ENCODE assay signal across 8 cellular contexts in genomic region chr19:13764101-13764807, GRCh38.
DNase-seq lines count a peak whose midpoint lies in the region; ATAC-seq and TF ChIP-seq lines count a peak whose summit lies in the region.

TSS of gene MRI1 (plus strand) at chr19:13764522. CDS start at chr19:13764589, 67 bp downstream.

- no peaks in the 10 kb centered on the region for H3K9me3 ChIP-seq in BLaER1 treated with 17β-estradiol and CSF1 and Interleukin-3, amounts not matched to agents 10 nM and 100 nM (replicated peaks in 1 of 11)

- TF ChIP-seq CTCF in WI38 (IDR thresholded peaks at IDR 0.05; ENCODE audit: low read depth, low read length) = no peak
- no peak for TF ChIP-seq CTCF in cardiac fibroblast (IDR thresholded peaks at IDR 0.05; ENCODE audit: low read depth, low read length)

- H3K36me3 ChIP-seq in BLaER1 treated with 17β-estradiol and CSF1 and Interleukin-3, amounts not matched to agents 10 nM and 100 nM = peaks cover 49 to 61% (median 53%) of the 10 kb centered on the region in 11 experiments

- ATAC-seq in GM21619 (IDR thresholded peaks at IDR 0.05; ENCODE audit: unreplicated experiment) (peak; percentile 69), GM19467 (IDR thresholded peaks at IDR 0.05; ENCODE audit: unreplicated experiment) (no peak)

- DNase-seq in NCI-H2107 (lab: John Stamatoyannopoulos, UW) (peak; percentile 35), cardiac fibroblast (ENCODE audit: low read depth in 2 of 2) (peak; percentile 66 to 67), iPS-NIHi7 (ENCODE audit: extremely low spot score) (peak; percentile 78)

- peaks cover 11 to 24% (median 17%) of the 10 kb centered on the region in 10 experiments; a peak in 19 of 20 replicates for H3K4me1 ChIP-seq in BLaER1 treated with 17β-estradiol and CSF1 and Interleukin-3, amounts not matched to agents 10 nM and 100 nM

- H3K4me3 ChIP-seq in BLaER1 treated with 17β-estradiol and CSF1 and Interleukin-3, amounts not matched to agents 10 nM and 100 nM = peak within 1 kb of the TSS; percentile 66 to 84 (median 76)
- H3K4me3 ChIP-seq in WI38 (ENCODE audit: low read depth, low read length) (peak within 1 kb of the TSS; percentile 63), cardiac fibroblast (replicated peaks in 1 of 2; ENCODE audit: low read depth in 2 of 2, low read length in 2 of 2) (peak within 1 kb of the TSS; percentile 86 to 89), skin epidermis (peak within 1 kb of the TSS; percentile 51 to 85 (median 68))

- peak within 1 kb of the TSS; percentile 68 to 83 (median 79) for H3K9ac ChIP-seq in BLaER1 treated with 17β-estradiol and CSF1 and Interleukin-3, amounts not matched to agents 10 nM and 100 nM

- peak within 1 kb of the TSS; percentile 83 to 99 (median 96) for H3K4me2 ChIP-seq in BLaER1 treated with 17β-estradiol and CSF1 and Interleukin-3, amounts not matched to agents 10 nM and 100 nM

- no peaks in the 10 kb centered on the region for H3K27me3 ChIP-seq in BLaER1 treated with 17β-estradiol and CSF1 and Interleukin-3, amounts not matched to agents 10 nM and 100 nM

- H4K20me1 ChIP-seq in BLaER1 treated with 17β-estradiol and CSF1 and Interleukin-3, amounts not matched to agents 10 nM and 100 nM = peaks cover 0 to 25% (median 12%) of the 10 kb centered on the region in 11 experiments; a peak in 9 of 22 replicates

- H3K27ac ChIP-seq in BLaER1 treated with 17β-estradiol and CSF1 and Interleukin-3, amounts not matched to agents 10 nM and 100 nM = peak within 1 kb of the TSS in 9 of 11 experiments; percentile 41 to 69 (median 62); a peak in 18 of 22 replicates
- H3K27ac ChIP-seq in skin epidermis = peak within 1 kb of the TSS in 20 of 21 experiments; percentile 52 to 87 (median 77)
